ENCODE assay signal across 14 cellular contexts in the genomic region with DNA sequence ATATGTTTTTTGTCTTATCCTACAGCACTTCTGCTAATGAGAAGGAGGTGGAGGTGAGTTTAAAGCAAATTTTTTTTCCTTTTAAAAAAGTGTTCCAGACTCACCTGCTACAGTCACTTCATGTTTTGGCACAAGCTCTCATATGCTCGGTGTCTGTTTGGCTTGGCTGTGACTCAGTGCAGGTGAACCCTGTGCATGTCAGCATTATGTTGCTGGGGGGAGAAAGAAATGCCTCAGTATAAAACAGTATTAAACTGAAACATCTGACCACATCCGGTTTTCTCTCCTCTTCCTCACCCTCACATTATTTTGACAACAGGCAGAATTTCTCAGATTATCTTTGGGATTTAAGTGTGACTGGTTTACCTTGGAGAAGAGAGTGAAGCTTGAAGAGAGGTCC.
A peak's percentile ranks its signal among the peaks of the same experiment; 100 is the strongest.
DNase-seq lines count a peak whose midpoint lies in the region; ATAC-seq, FAIRE-seq and TF ChIP-seq lines count a peak whose summit lies in the region.
"Had no signal": no experiment of that assay in that cellular context is flagged by ENCODE, and none has a peak within 500 bp of the region (broad histone marks: within the 10 kb centered on the region; RNA-seq: fewer than 3 reads in every experiment).

No MANE protein-coding gene starts in this region.

- H3K4me3 ChIP-seq in bronchial epithelial cell (ENCODE audit: low read depth, low read length) = no peak overlapping the region
- H3K4me3 ChIP-seq: gastrocnemius medialis, thoracic aorta had no signal

- ATAC-seq in stimulated activated effector memory CD8-positive, alpha-beta T cell treated with anti-CD3 and anti-CD28 coated beads, Interleukin-12 subunit alpha, Interleukin-12 subunit beta, amount 100 ng/mL, for 72 hours = peak; percentile 90
- ATAC-seq in HG02938 (IDR thresholded peaks at IDR 0.05; ENCODE audit: unreplicated experiment) (no peak), GM21360 (IDR thresholded peaks at IDR 0.05; ENCODE audit: unreplicated experiment) (no peak)
- ATAC-seq: gastrocnemius medialis had no signal

- H3K4me3 Mint-ChIP-seq in activated CD4-positive, alpha-beta memory T cell treated with anti-CD3 and anti-CD28 coated beads for 36 hours = no peak overlapping the region
- no peak overlapping the region for H3K4me3 Mint-ChIP-seq in activated CD4-positive, alpha-beta memory T cell treated with anti-CD3 and anti-CD28 coated beads, Interleukin-2, amount 10 ng/mL, durations not matched to agents 7 days and 5 days
- peak overlapping the region; percentile 14 for H3K4me3 Mint-ChIP-seq in stimulated activated effector memory CD8-positive, alpha-beta T cell treated with anti-CD3 and anti-CD28 coated beads, Interleukin-12 subunit alpha, Interleukin-12 subunit beta, amount 100 ng/mL, for 72 hours

- peaks cover 3% of the 10 kb centered on the region for H3K9me3 Mint-ChIP-seq in activated CD4-positive, alpha-beta memory T cell treated with anti-CD3 and anti-CD28 coated beads for 36 hours
- no peaks in the 10 kb centered on the region for H3K9me3 Mint-ChIP-seq in activated CD4-positive, alpha-beta memory T cell treated with anti-CD3 and anti-CD28 coated beads, Interleukin-2, amount 10 ng/mL, durations not matched to agents 7 days and 5 days
- H3K9me3 Mint-ChIP-seq in stimulated activated effector memory CD8-positive, alpha-beta T cell treated with anti-CD3 and anti-CD28 coated beads, Interleukin-12 subunit alpha, Interleukin-12 subunit beta, amount 100 ng/mL, for 72 hours = no peaks in the 10 kb centered on the region

- no peaks in the 10 kb centered on the region for H3K27me3 ChIP-seq in bronchial epithelial cell (ENCODE audit: control insufficient read depth, insufficient read depth, low read length)
- H3K27me3 ChIP-seq: gastrocnemius medialis had no signal

- CTCF ChIA-PET in activated CD4-positive, alpha-beta memory T cell treated with anti-CD3 and anti-CD28 coated beads for 36 hours (lab: Charles Lee) = interaction anchor here (1.0 to 1.9 kb wide), 4 partner anchors 38 to 298 kb away, joined by 4 to 8 read pairs (median 6); no protein-coding TSS in a partner anchor
- CTCF ChIA-PET in activated CD4-positive, alpha-beta memory T cell treated with anti-CD3 and anti-CD28 coated beads, Interleukin-2, amount 10 ng/mL, durations not matched to agents 7 days and 5 days (lab: Charles Lee) = no interaction called here

- DNase-seq in activated CD4-positive, alpha-beta memory T cell treated with anti-CD3 and anti-CD28 coated beads for 36 hours = peak; percentile 45
- no peak for DNase-seq in activated CD4-positive, alpha-beta memory T cell treated with anti-CD3 and anti-CD28 coated beads, Interleukin-2, amount 10 ng/mL, durations not matched to agents 7 days and 5 days
- DNase-seq in NCI-H2029 treated with DMSO at 0.1 percent for 48 hours (lab: John Stamatoyannopoulos, UW) (peak; percentile 23), bronchial epithelial cell (ENCODE audit: low read depth) (peak; percentile 79)
- DNase-seq in stimulated activated effector memory CD8-positive, alpha-beta T cell treated with anti-CD3 and anti-CD28 coated beads, Interleukin-12 subunit alpha, Interleukin-12 subunit beta, amount 100 ng/mL, for 72 hours (ENCODE audit: low spot score in 2 of 2) = no peak
- no peak for DNase-seq in stimulated activated CD4-positive, alpha-beta T cell treated with anti-CD3 and anti-CD28 coated beads, Interleukin-4, amount 100 ng/mL, for 4 hours
- DNase-seq: activated gamma-delta T cell treated with Interleukin-2 at 50 U/mL for 16 hours, cortex of kidney, gastrocnemius medialis, NCI-H1694 treated with DMSO at 0.1 percent for 48 hours had no signal

- TF ChIP-seq CTCF in bronchial epithelial cell (IDR thresholded peaks at IDR 0.05; ENCODE audit: insufficient read depth, low read length, severe bottlenecking) = no peak

- no peaks in the 10 kb centered on the region for H3K27me3 Mint-ChIP-seq in activated CD4-positive, alpha-beta memory T cell treated with anti-CD3 and anti-CD28 coated beads for 36 hours
- H3K27me3 Mint-ChIP-seq in activated CD4-positive, alpha-beta memory T cell treated with anti-CD3 and anti-CD28 coated beads, Interleukin-2, amount 10 ng/mL, durations not matched to agents 7 days and 5 days = no peaks in the 10 kb centered on the region

- H3K36me3 ChIP-seq in bronchial epithelial cell (ENCODE audit: control insufficient read depth, insufficient read depth, low read length) = no peaks in the 10 kb centered on the region
- H3K36me3 ChIP-seq: gastrocnemius medialis, thoracic aorta had no signal

- POLR2A ChIA-PET in activated CD4-positive, alpha-beta memory T cell treated with anti-CD3 and anti-CD28 coated beads for 36 hours (lab: Charles Lee) = no interaction called here
- POLR2A ChIA-PET in activated CD4-positive, alpha-beta memory T cell treated with anti-CD3 and anti-CD28 coated beads, Interleukin-2, amount 10 ng/mL, durations not matched to agents 7 days and 5 days (lab: Charles Lee) = interaction anchor here (0.7 kb wide), 1 partner anchor 37 kb away, joined by 3 read pairs; a partner anchor contains a TSS

- intact Hi-C loops in activated CD4-positive, alpha-beta memory T cell treated with anti-CD3 and anti-CD28 coated beads for 36 hours (cut with micrococcal nuclease) = loop anchor here (1.0 kb wide), 1 partner anchor 37 kb away; a partner anchor contains a TSS

- H3K27ac Mint-ChIP-seq in activated CD4-positive, alpha-beta memory T cell treated with anti-CD3 and anti-CD28 coated beads for 36 hours = no peak overlapping the region
- H3K27ac Mint-ChIP-seq in activated CD4-positive, alpha-beta memory T cell treated with anti-CD3 and anti-CD28 coated beads, Interleukin-2, amount 10 ng/mL, durations not matched to agents 7 days and 5 days = no peak overlapping the region
- peak overlapping the region; percentile 91 for H3K27ac Mint-ChIP-seq in stimulated activated effector memory CD8-positive, alpha-beta T cell treated with anti-CD3 and anti-CD28 coated beads, Interleukin-12 subunit alpha, Interleukin-12 subunit beta, amount 100 ng/mL, for 72 hours

- peaks cover 42% of the 10 kb centered on the region for H3K36me3 Mint-ChIP-seq in activated CD4-positive, alpha-beta memory T cell treated with anti-CD3 and anti-CD28 coated beads for 36 hours
- peaks cover 41% of the 10 kb centered on the region for H3K36me3 Mint-ChIP-seq in activated CD4-positive, alpha-beta memory T cell treated with anti-CD3 and anti-CD28 coated beads, Interleukin-2, amount 10 ng/mL, durations not matched to agents 7 days and 5 days (ENCODE audit: low read depth)
- peaks cover 43% of the 10 kb centered on the region for H3K36me3 Mint-ChIP-seq in stimulated activated effector memory CD8-positive, alpha-beta T cell treated with anti-CD3 and anti-CD28 coated beads, Interleukin-12 subunit alpha, Interleukin-12 subunit beta, amount 100 ng/mL, for 72 hours

- no peak for FAIRE-seq in bronchial epithelial cell (lab: Jason Lieb, UNC)
- FAIRE-seq: G401.6 had no signal

- H3K4me1 Mint-ChIP-seq in activated CD4-positive, alpha-beta memory T cell treated with anti-CD3 and anti-CD28 coated beads for 36 hours (ENCODE audit: low read depth) = peaks cover 30% of the 10 kb centered on the region
- peaks cover 10% of the 10 kb centered on the region for H3K4me1 Mint-ChIP-seq in activated CD4-positive, alpha-beta memory T cell treated with anti-CD3 and anti-CD28 coated beads, Interleukin-2, amount 10 ng/mL, durations not matched to agents 7 days and 5 days
- peaks cover 24% of the 10 kb centered on the region for H3K4me1 Mint-ChIP-seq in stimulated activated effector memory CD8-positive, alpha-beta T cell treated with anti-CD3 and anti-CD28 coated beads, Interleukin-12 subunit alpha, Interleukin-12 subunit beta, amount 100 ng/mL, for 72 hours

Comparison
In these comparisons a context has a peak if more than half of its experiments do, and no peak if none do; other contexts are left out.
1. DNase-seq: peak in activated CD4-positive, alpha-beta memory T cell treated with anti-CD3 and anti-CD28 coated beads for 36 hours (single experiment), NCI-H2029 treated with DMSO at 0.1 percent for 48 hours (single experiment) and bronchial epithelial cell (single experiment); none in activated CD4-positive, alpha-beta memory T cell treated with anti-CD3 and anti-CD28 coated beads, Interleukin-2, amount 10 ng/mL, durations not matched to agents 7 days and 5 days (single experiment), stimulated activated effector memory CD8-positive, alpha-beta T cell treated with anti-CD3 and anti-CD28 coated beads, Interleukin-12 subunit alpha, Interleukin-12 subunit beta, amount 100 ng/mL, for 72 hours (0 of 2) and stimulated activated CD4-positive, alpha-beta T cell treated with anti-CD3 and anti-CD28 coated beads, Interleukin-4, amount 100 ng/mL, for 4 hours (0 of 2).